Comparison of ENCODE assay signal across 13 cellular contexts in the genomic region with DNA sequence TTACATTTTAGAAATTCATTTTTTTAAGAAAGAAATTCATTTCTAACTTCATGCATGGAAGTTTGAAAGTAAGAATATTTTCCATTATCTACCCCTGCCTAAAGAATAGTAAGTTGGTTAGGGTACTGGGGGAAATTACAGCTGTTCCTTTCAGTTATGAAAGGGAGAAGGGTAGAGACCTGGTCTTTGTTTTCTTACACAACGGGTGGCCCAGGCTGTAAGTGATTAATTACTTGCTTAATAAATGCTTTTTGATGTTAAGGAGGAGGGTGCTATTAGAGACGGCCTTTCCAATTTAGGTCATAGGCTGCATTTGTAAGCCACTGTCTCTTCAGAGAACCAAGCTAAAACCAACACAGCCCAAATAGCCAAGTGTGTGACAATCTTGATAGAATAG. TPM values are rescaled to one million over a fixed set of nuclear protein-coding genes. Genes with fewer than 3 reads are reported as not detected.
DNase-seq lines count a peak whose midpoint lies in the region; ATAC-seq and TF ChIP-seq lines count a peak whose summit lies in the region.
"Had no signal": no experiment of that assay in that cellular context is flagged by ENCODE, and none has a peak within 500 bp of the region (broad histone marks: within the 10 kb centered on the region; RNA-seq: fewer than 3 reads in every experiment).

No MANE protein-coding gene starts in this region.

- 0 out of 2 replicates have a peak overlapping the region, but pooled peaks have one; percentile 10 for H3K4me3 ChIP-seq in HFF-Myc (replicated peaks; ENCODE audit: low read depth, low read length)
- peak overlapping the region; percentile 67 for H3K4me3 ChIP-seq in endodermal cell (ENCODE audit: low read length)
- peak overlapping the region; percentile 5 for H3K4me3 ChIP-seq in skeletal muscle cell (ENCODE audit: low read depth, low read length)
- no peak overlapping the region for H3K4me3 ChIP-seq in right lobe of liver
- H3K4me3 ChIP-seq in aorta (ENCODE audit: low read length in 2 of 2): no peak overlapping the region
- H3K4me3 ChIP-seq: colonic mucosa, right atrium auricular region, stomach had no signal

- TF ChIP-seq POLR2A in right lobe of liver (IDR thresholded peaks at IDR 0.05): no peak

- H3K27me3 Mint-ChIP-seq in endodermal cell (ENCODE audit: insufficient read depth): peaks cover 75% of the 10 kb centered on the region

- no peak for ATAC-seq in right lobe of liver
- no peak for ATAC-seq in aorta (ENCODE audit: low FRiP score)

- H3K27me3 ChIP-seq in endodermal cell (ENCODE audit: control insufficient read depth, insufficient read depth, low read length, poor library complexity, severe bottlenecking): peaks cover 38% of the 10 kb centered on the region
- H3K27me3 ChIP-seq in right lobe of liver: no peaks in the 10 kb centered on the region
- no peaks in the 10 kb centered on the region for H3K27me3 ChIP-seq in aorta (ENCODE audit: control insufficient read depth in 1 of 2, insufficient read depth in 2 of 2, low read length in 1 of 2)
- H3K27me3 ChIP-seq: colonic mucosa, right atrium auricular region, stomach had no signal

- no peak overlapping the region for H3K4me3 Mint-ChIP-seq in endodermal cell
- H3K4me3 Mint-ChIP-seq: activated naive CD4-positive, alpha-beta T cell treated with anti-CD3 and anti-CD28 coated beads, Interleukin-2, amount 50 U/mL, for 24 hours; CD4-positive, alpha-beta T cell had no signal

- TF ChIP-seq CTCF in HFF-Myc (IDR thresholded peaks at IDR 0.05; ENCODE audit: low read depth, low read length, missing control alignments) (no peak), endodermal cell (conservative IDR thresholded peaks at IDR 0.05) (no peak), right lobe of liver (IDR thresholded peaks at IDR 0.05) (no peak)

- H3K9ac ChIP-seq in endodermal cell (ENCODE audit: extremely low read depth, low read length, poor library complexity, severe bottlenecking): no peak overlapping the region

- intact Hi-C loops in right lobe of liver (cut with DNase I): no loop called here
- intact Hi-C loops in aorta (cut with DNase I): no loop called here

- H3K36me3 Mint-ChIP-seq in endodermal cell (ENCODE audit: low read depth): no peaks in the 10 kb centered on the region
- H3K36me3 Mint-ChIP-seq: activated naive CD4-positive, alpha-beta T cell treated with anti-CD3 and anti-CD28 coated beads, Interleukin-2, amount 50 U/mL, for 24 hours had no signal

- H3K9me3 Mint-ChIP-seq in endodermal cell: peaks cover 5% of the 10 kb centered on the region
- H3K9me3 Mint-ChIP-seq: activated naive CD4-positive, alpha-beta T cell treated with anti-CD3 and anti-CD28 coated beads, Interleukin-2, amount 50 U/mL, for 24 hours; CD4-positive, alpha-beta T cell had no signal

- no peak overlapping the region for H3K27ac Mint-ChIP-seq in endodermal cell
- H3K27ac Mint-ChIP-seq: activated naive CD4-positive, alpha-beta T cell treated with anti-CD3 and anti-CD28 coated beads, Interleukin-2, amount 50 U/mL, for 24 hours; CD4-positive, alpha-beta T cell had no signal

- 27% methylated on average over 2 of the region's 2 CpGs; no CpG with 5 or more reads in 1 of the 2 experiments for WGBS in endodermal cell (ENCODE audit: insufficient coverage in 1 of 2, insufficient read length in 1 of 2), 2 experiments
- WGBS in right lobe of liver (ENCODE audit: insufficient coverage, low coverage, low lambda C conversion rate, missing lambda C conversion rate): 56% methylated on average over 2 of the region's 2 CpGs
- WGBS in aorta, 2 donors: 77 to 88% methylated on average over 2 of the region's 2 CpGs

- peaks cover 61% of the 10 kb centered on the region for H3K4me1 Mint-ChIP-seq in endodermal cell
- H3K4me1 Mint-ChIP-seq: activated naive CD4-positive, alpha-beta T cell treated with anti-CD3 and anti-CD28 coated beads, Interleukin-2, amount 50 U/mL, for 24 hours had no signal

- H3K4me1 ChIP-seq in endodermal cell (ENCODE audit: control insufficient read depth, insufficient read depth, low read length) (peaks cover 21% of the 10 kb centered on the region), right lobe of liver (no peaks in the 10 kb centered on the region), aorta (ENCODE audit: control insufficient read depth in 1 of 2, insufficient read depth in 2 of 2, low read length in 2 of 2) (no peaks in the 10 kb centered on the region)

- H3K9me3 ChIP-seq in endodermal cell (ENCODE audit: control insufficient read depth, low read length) (peaks cover 10% of the 10 kb centered on the region), right lobe of liver (no peaks in the 10 kb centered on the region), aorta (ENCODE audit: control insufficient read depth, low read length) (no peaks in the 10 kb centered on the region)
- H3K9me3 ChIP-seq: colonic mucosa, right atrium auricular region, stomach had no signal

- no peaks in the 10 kb centered on the region for H3K36me3 ChIP-seq in endodermal cell (ENCODE audit: control insufficient read depth, insufficient read depth, low read length)
- H3K36me3 ChIP-seq in right lobe of liver: no peaks in the 10 kb centered on the region
- no peaks in the 10 kb centered on the region for H3K36me3 ChIP-seq in aorta (ENCODE audit: control insufficient read depth in 1 of 2, insufficient read depth in 2 of 2, low read length in 1 of 2)
- H3K36me3 ChIP-seq: colonic mucosa, right atrium auricular region, stomach had no signal

- DNase-seq in HFF-Myc (ENCODE audit: extremely low read depth, low read depth): no peak
- peak; percentile 17 for DNase-seq in NCI-H748 treated with DMSO at 0.1 percent for 48 hours (lab: John Stamatoyannopoulos, UW)
- no peak for DNase-seq in endodermal cell
- DNase-seq in skeletal muscle cell (ENCODE audit: low read depth): no peak
- DNase-seq in right lobe of liver: no peak
- DNase-seq in medulla oblongata (ENCODE audit: extremely low spot score): no peak
- DNase-seq in aorta: no peak
- DNase-seq: CD4-positive, alpha-beta T cell; colonic mucosa; NCI-H187 treated with DMSO at 0.1 percent for 48 hours; stomach had no signal

- H3K27ac ChIP-seq in endodermal cell (ENCODE audit: low read depth, low read length): no peak overlapping the region
- no peak overlapping the region for H3K27ac ChIP-seq in right lobe of liver
- H3K27ac ChIP-seq in aorta (ENCODE audit: low read depth in 1 of 2, low read length in 2 of 2): no peak overlapping the region
- H3K27ac ChIP-seq: colonic mucosa, right atrium auricular region had no signal

RNA-seq across cellular contexts. Expression of gene SCD5, which starts 12.6 kb away (rescaled TPM):
- total RNA-seq in endodermal cell (1 to 10 TPM; 3.2 to 5.2 TPM), right lobe of liver (1 to 10 TPM in 3 of 6 experiments, under 1 TPM in 3; 0.62 to 1.4 (median 0.96) TPM), aorta (10 to 100 TPM in 1 of 2 donors, 1 to 10 TPM in 1; 6.0 to 11.5 TPM)
- polyA plus RNA-seq in endodermal cell (2013, experiment 1 of 2): 20.3 TPM
- 21.8 TPM for polyA plus RNA-seq in endodermal cell (2013, experiment 2 of 2)
- 1 to 10 TPM; 2.6 to 4.4 TPM for polyA plus RNA-seq in aorta

Comparison
In these comparisons a context has a peak if more than half of its experiments do, and no peak if none do; other contexts are left out.
1. H3K4me3 ChIP-seq: peak in HFF-Myc (single experiment), endodermal cell (single experiment) and skeletal muscle cell (single experiment); none in right lobe of liver (0 of 3) and aorta (0 of 2).